In the genomic region with DNA sequence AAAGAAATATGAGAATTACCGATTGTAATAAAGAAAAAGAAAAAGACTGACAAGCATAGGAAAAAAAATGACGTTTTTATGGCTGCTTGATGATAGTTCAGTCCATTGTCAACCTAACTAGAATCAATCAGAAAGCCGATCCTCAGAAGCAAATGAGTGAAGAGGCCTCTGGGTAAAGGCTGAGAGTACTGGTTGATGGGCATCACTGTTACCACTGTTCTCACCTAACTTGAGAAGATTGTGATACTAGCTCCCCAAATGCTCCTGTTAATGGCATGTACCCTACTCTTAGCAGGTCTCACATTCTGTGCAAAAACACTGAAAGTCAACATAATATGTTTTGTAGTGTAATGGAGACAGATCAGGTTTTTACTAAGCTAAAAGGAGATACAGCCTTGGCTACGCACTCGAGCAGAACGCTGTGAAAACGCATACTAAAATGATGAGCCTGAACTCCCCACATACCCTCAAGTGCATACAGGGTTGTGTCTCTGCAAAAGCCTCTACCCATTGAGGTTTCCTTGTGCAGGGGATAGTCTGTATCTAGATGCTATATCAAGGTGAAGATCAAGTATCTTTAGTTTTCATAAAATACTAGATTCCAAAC, we compare ENCODE assay signal across 14 cellular contexts.
A peak's percentile ranks its signal among the peaks of the same experiment; 100 is the strongest.
DNase-seq lines count a peak whose midpoint lies in the region; ATAC-seq and TF ChIP-seq lines count a peak whose summit lies in the region.
"Had no signal": no experiment of that assay in that cellular context is flagged by ENCODE, and none has a peak within 500 bp of the region (broad histone marks: within the 10 kb centered on the region; RNA-seq: fewer than 3 reads in every experiment).

No MANE protein-coding gene starts in this region.

- H3K4me1 Mint-ChIP-seq in activated naive CD4-positive, alpha-beta T cell treated with anti-CD3 and anti-CD28 coated beads for 36 hours (ENCODE audit: low read depth) = peaks cover 27% of the 10 kb centered on the region
- H3K4me1 Mint-ChIP-seq in IgD-negative memory B cell = peaks cover 20 to 29% (median 26%) of the 10 kb centered on the region in 3 donors
- H3K4me1 Mint-ChIP-seq in activated naive CD8-positive, alpha-beta T cell treated with anti-CD3 and anti-CD28 coated beads, Interleukin-2, amount 50 U/mL, for 24 hours = peaks cover 10% of the 10 kb centered on the region
- H3K4me1 Mint-ChIP-seq in stimulated activated memory B cell treated with anti-CD40 and anti-IgM and Interleukin-4, amounts not matched to agents 10 μg/mL and 1 μg/mL and 100 μg/mL, for 72 hours = peaks cover 25% of the 10 kb centered on the region

- CTCF ChIA-PET in activated naive CD4-positive, alpha-beta T cell treated with anti-CD3 and anti-CD28 coated beads for 36 hours (lab: Charles Lee) = no interaction called here

- H3K27me3 ChIP-seq in ascending aorta = no peaks in the 10 kb centered on the region

- H3K27ac Mint-ChIP-seq in activated naive CD4-positive, alpha-beta T cell treated with anti-CD3 and anti-CD28 coated beads for 36 hours = peak overlapping the region; percentile 87
- peak overlapping the region; percentile 93 to 100 (median 95) for H3K27ac Mint-ChIP-seq in IgD-negative memory B cell
- H3K27ac Mint-ChIP-seq in activated naive CD8-positive, alpha-beta T cell treated with anti-CD3 and anti-CD28 coated beads, Interleukin-2, amount 50 U/mL, for 24 hours = peak overlapping the region; percentile 97
- peak overlapping the region; percentile 82 for H3K27ac Mint-ChIP-seq in stimulated activated memory B cell treated with anti-CD40 and anti-IgM and Interleukin-4, amounts not matched to agents 10 μg/mL and 1 μg/mL and 100 μg/mL, for 72 hours

- no peak overlapping the region for H3K4me3 Mint-ChIP-seq in activated naive CD4-positive, alpha-beta T cell treated with anti-CD3 and anti-CD28 coated beads for 36 hours
- H3K4me3 Mint-ChIP-seq in IgD-negative memory B cell = peak overlapping the region; percentile 23 to 89 (median 79)
- H3K4me3 Mint-ChIP-seq in activated naive CD8-positive, alpha-beta T cell treated with anti-CD3 and anti-CD28 coated beads, Interleukin-2, amount 50 U/mL, for 24 hours = no peak overlapping the region
- H3K4me3 Mint-ChIP-seq in stimulated activated memory B cell treated with anti-CD40 and anti-IgM and Interleukin-4, amounts not matched to agents 10 μg/mL and 1 μg/mL and 100 μg/mL, for 72 hours = no peak overlapping the region

- H3K9me3 ChIP-seq in ascending aorta = no peaks in the 10 kb centered on the region

- no peak for DNase-seq in activated naive CD4-positive, alpha-beta T cell treated with anti-CD3 and anti-CD28 coated beads for 36 hours
- no peak for DNase-seq in activated naive CD4-positive, alpha-beta T cell treated with Interleukin-2 at 50 U/mL for 16 hours
- no peak for DNase-seq in activated naive CD8-positive, alpha-beta T cell treated with anti-CD3 and anti-CD28 coated beads, Interleukin-2, amount 50 U/mL, for 24 hours
- no peak for DNase-seq in ascending aorta (ENCODE audit: low spot score in 2 of 2)
- DNase-seq: activated CD4-positive, alpha-beta T cell treated with anti-CD3 and anti-CD28 coated beads, Interleukin-2, amount 50 U/mL, for 4 hours; foreskin melanocyte; MM.1S; NCI-H2029 treated with DMSO at 0.1 percent for 48 hours; NCI-H748 treated with DMSO at 0.1 percent for 48 hours had no signal

- no peak for ATAC-seq in activated naive CD8-positive, alpha-beta T cell treated with anti-CD3 and anti-CD28 coated beads, Interleukin-2, amount 50 U/mL, for 24 hours
- ATAC-seq in stimulated activated memory B cell treated with anti-CD40 and anti-IgM and Interleukin-4, amounts not matched to agents 10 μg/mL and 1 μg/mL and 100 μg/mL, for 72 hours = no peak
- ATAC-seq in GM18517 (IDR thresholded peaks at IDR 0.05; ENCODE audit: unreplicated experiment) (no peak), GM21737 (IDR thresholded peaks at IDR 0.05; ENCODE audit: unreplicated experiment) (no peak)

- no peak for TF ChIP-seq CTCF in ascending aorta (IDR thresholded peaks at IDR 0.05)

- no peak overlapping the region for H3K4me3 ChIP-seq in ascending aorta

- no peaks in the 10 kb centered on the region for H3K9me3 Mint-ChIP-seq in activated naive CD4-positive, alpha-beta T cell treated with anti-CD3 and anti-CD28 coated beads for 36 hours
- H3K9me3 Mint-ChIP-seq in IgD-negative memory B cell = no peaks in the 10 kb centered on the region
- no peaks in the 10 kb centered on the region for H3K9me3 Mint-ChIP-seq in activated naive CD8-positive, alpha-beta T cell treated with anti-CD3 and anti-CD28 coated beads, Interleukin-2, amount 50 U/mL, for 24 hours
- no peaks in the 10 kb centered on the region for H3K9me3 Mint-ChIP-seq in stimulated activated memory B cell treated with anti-CD40 and anti-IgM and Interleukin-4, amounts not matched to agents 10 μg/mL and 1 μg/mL and 100 μg/mL, for 72 hours

- no peaks in the 10 kb centered on the region for H3K36me3 Mint-ChIP-seq in activated naive CD4-positive, alpha-beta T cell treated with anti-CD3 and anti-CD28 coated beads for 36 hours (ENCODE audit: low read depth)
- H3K36me3 Mint-ChIP-seq in IgD-negative memory B cell = peaks cover 4% of the 10 kb centered on the region
- H3K36me3 Mint-ChIP-seq in activated naive CD8-positive, alpha-beta T cell treated with anti-CD3 and anti-CD28 coated beads, Interleukin-2, amount 50 U/mL, for 24 hours (ENCODE audit: low read depth) = no peaks in the 10 kb centered on the region
- H3K36me3 Mint-ChIP-seq in stimulated activated memory B cell treated with anti-CD40 and anti-IgM and Interleukin-4, amounts not matched to agents 10 μg/mL and 1 μg/mL and 100 μg/mL, for 72 hours = no peaks in the 10 kb centered on the region

- intact Hi-C loops in activated naive CD4-positive, alpha-beta T cell treated with anti-CD3 and anti-CD28 coated beads for 36 hours (cut with micrococcal nuclease) = loop anchor here (2.0 to 10.0 kb wide), 7 partner anchors 614 to 1122 kb away; partner anchors contain the start of genes CNST, COX20, HNRNPU and SCCPDH
- intact Hi-C loops in ascending aorta (cut with DNase I) = no loop called here

- no peak overlapping the region for H3K27ac ChIP-seq in ascending aorta
- H3K27ac ChIP-seq: RWPE1 had no signal

- H3K4me1 ChIP-seq in ascending aorta = no peaks in the 10 kb centered on the region

- H3K36me3 ChIP-seq in ascending aorta = no peaks in the 10 kb centered on the region

- H3K27me3 Mint-ChIP-seq in activated naive CD4-positive, alpha-beta T cell treated with anti-CD3 and anti-CD28 coated beads for 36 hours (ENCODE audit: low read depth) = no peaks in the 10 kb centered on the region
- no peaks in the 10 kb centered on the region for H3K27me3 Mint-ChIP-seq in IgD-negative memory B cell
- H3K27me3 Mint-ChIP-seq in activated naive CD8-positive, alpha-beta T cell treated with anti-CD3 and anti-CD28 coated beads, Interleukin-2, amount 50 U/mL, for 24 hours = no peaks in the 10 kb centered on the region
- no peaks in the 10 kb centered on the region for H3K27me3 Mint-ChIP-seq in stimulated activated memory B cell treated with anti-CD40 and anti-IgM and Interleukin-4, amounts not matched to agents 10 μg/mL and 1 μg/mL and 100 μg/mL, for 72 hours

Comparison
In these comparisons a context has a peak if more than half of its experiments do, and no peak if none do; other contexts are left out.
1. H3K4me3 Mint-ChIP-seq: peak in IgD-negative memory B cell (4 of 4); none in activated naive CD4-positive, alpha-beta T cell treated with anti-CD3 and anti-CD28 coated beads for 36 hours (single experiment), activated naive CD8-positive, alpha-beta T cell treated with anti-CD3 and anti-CD28 coated beads, Interleukin-2, amount 50 U/mL, for 24 hours (single experiment) and stimulated activated memory B cell treated with anti-CD40 and anti-IgM and Interleukin-4, amounts not matched to agents 10 μg/mL and 1 μg/mL and 100 μg/mL, for 72 hours (single experiment).
2. Peak in every context shown above with its lines, with median percentiles within 50 percentile points of each other: H3K27ac Mint-ChIP-seq.